ENCODE assay signal across 8 cellular contexts in genomic region chr22:19447388-19448075, GRCh38. TPM values are rescaled to one million over a fixed set of nuclear protein-coding genes. Genes with fewer than 3 reads are reported as not detected.
DNase-seq lines count a peak whose midpoint lies in the region; ATAC-seq, FAIRE-seq and TF ChIP-seq lines count a peak whose summit lies in the region.

TSS of gene C22orf39 (minus strand) at chr22:19447711. CDS start at chr22:19447688, 23 bp downstream.

- H3K27me3 Mint-ChIP-seq in CD8-positive, alpha-beta memory T cell: no peaks in the 10 kb centered on the region
- H3K27me3 Mint-ChIP-seq in memory B cell: no peaks in the 10 kb centered on the region

- peak within 1 kb of the TSS; percentile 82; the same call in 1 of the 2 replicates for H2BK12ac ChIP-seq in H1 (ENCODE audit: low read depth, low read length)

- peaks cover 35 to 52% (median 47%) of the 10 kb centered on the region in 3 donors for H3K4me1 Mint-ChIP-seq in CD8-positive, alpha-beta memory T cell
- peaks cover 24% of the 10 kb centered on the region for H3K4me1 Mint-ChIP-seq in memory B cell

- H3K4me3 ChIP-seq in CD8-positive, alpha-beta memory T cell (ENCODE audit: low read length): peak within 1 kb of the TSS; percentile 77
- peak within 1 kb of the TSS; percentile 81 to 96 (median 92) for H3K4me3 ChIP-seq in H1 (ENCODE audit: extremely low read depth in 1 of 4, insufficient read depth in 2 of 4, low read depth in 3 of 4, low read length in 4 of 4)

- H2AFZ ChIP-seq in H1 (ENCODE audit: low read length): peak within 1 kb of the TSS; percentile 98

- H3K23me2 ChIP-seq in H1 (ENCODE audit: low read depth, low read length): peaks cover 7% of the 10 kb centered on the region; the same call in 1 of the 2 replicates

- H4K20me1 ChIP-seq in H1 (replicated peaks in 1 of 2; ENCODE audit: control insufficient read depth in 1 of 2, insufficient read depth in 2 of 2, low read length in 2 of 2): peaks cover 18 to 34% of the 10 kb centered on the region in 2 experiments

- peaks cover under 1 to 54% (median 6%) of the 10 kb centered on the region in 3 donors for H3K36me3 Mint-ChIP-seq in CD8-positive, alpha-beta memory T cell
- no peaks in the 10 kb centered on the region for H3K36me3 Mint-ChIP-seq in memory B cell

- peak within 1 kb of the TSS; percentile 90 for H3K27ac ChIP-seq in CD8-positive, alpha-beta memory T cell (ENCODE audit: low read depth, low read length)
- H3K27ac ChIP-seq in H1 (ENCODE audit: low read depth, low read length): peak within 1 kb of the TSS; percentile 90

- TF ChIP-seq POLR2A in H1 (IDR thresholded peaks at IDR 0.05; ENCODE audit: control extremely low read depth in 1 of 2, low read depth in 2 of 2, low read length in 2 of 2): peak; percentile 77 to 87

- peak within 1 kb of the TSS; percentile 88 to 99 (median 96) for H3K9ac ChIP-seq in H1 (replicated peaks in 1 of 4; ENCODE audit: extremely low read depth in 1 of 4, low read depth in 3 of 4, low read length in 3 of 4)

- peak within 1 kb of the TSS; percentile 32 for H2BK15ac ChIP-seq in H1 (ENCODE audit: low read length)

- peak within 1 kb of the TSS; percentile 94; the same call in 1 of the 2 replicates for H4K8ac ChIP-seq in H1 (ENCODE audit: extremely low read depth, insufficient read depth, low read length)

- TF ChIP-seq RAD21 in H1 (IDR thresholded peaks at IDR 0.05 in 1 of 2, conservative IDR thresholded peaks at IDR 0.05 in 1 of 2; ENCODE audit: low read depth in 2 of 2, low read length in 2 of 2): no peak

- H3K18ac ChIP-seq in H1 (ENCODE audit: extremely low read depth, low read length): peak within 1 kb of the TSS; percentile 76

- peak within 1 kb of the TSS; percentile 90 for H2BK5ac ChIP-seq in H1 (ENCODE audit: low read depth, low read length)

- H2AK5ac ChIP-seq in H1 (ENCODE audit: low read depth, low read length): peak within 1 kb of the TSS; percentile 20; the same call in 1 of the 2 replicates

- H3K4ac ChIP-seq in H1 (replicated peaks; ENCODE audit: insufficient read length, low read depth, low read length): peak within 1 kb of the TSS; percentile 96

- FAIRE-seq in H1 (lab: Jason Lieb, UNC): no peak

- DNase-seq in CD8-positive, alpha-beta memory T cell: peak; percentile 80 to 92 (median 90)
- DNase-seq in HT-29 (ENCODE audit: low spot score) (peak; percentile 94), NOMO-1 (lab: John Stamatoyannopoulos, UW; ENCODE audit: unreplicated experiment in 2 of 2) (peak; percentile 92), H1 (ENCODE audit: low read depth in 1 of 2, low spot score in 2 of 2) (peak; percentile 79 to 92), memory B cell (ENCODE audit: low spot score in 2 of 2) (peak; percentile 75 to 87)
- DNase-seq in activated CD8-positive, alpha-beta memory T cell treated with anti-CD3 and anti-CD28 coated beads for 4 hours (ENCODE audit: low read depth in 2 of 2): peak; percentile 72 to 77
- DNase-seq in stimulated activated CD8-positive, alpha-beta memory T cell treated with anti-CD3 and anti-CD28 coated beads, Interleukin-12 subunit alpha, Interleukin-12 subunit beta, amount 100 ng/mL, for 24 hours (ENCODE audit: extremely low read depth): peak; percentile 58

- peak within 1 kb of the TSS; percentile 76 for H2BK120ac ChIP-seq in H1 (replicated peaks; ENCODE audit: low read depth, low read length)

- no peak within 1 kb of the TSS for H2BK20ac ChIP-seq in H1 (ENCODE audit: low read length)

- peak within 1 kb of the TSS; percentile 90 to 96 (median 94) for H3K4me3 Mint-ChIP-seq in CD8-positive, alpha-beta memory T cell
- peak within 1 kb of the TSS; percentile 96 for H3K4me3 Mint-ChIP-seq in memory B cell

- TF ChIP-seq CTCF in H1 (IDR thresholded peaks at IDR 0.05; ENCODE audit: control extremely low read depth in 1 of 3, insufficient read depth in 1 of 3, low read depth in 1 of 3, low read length in 3 of 3): no peak

- H3K23ac ChIP-seq in H1 (ENCODE audit: insufficient read length): no peak within 1 kb of the TSS

- H3K4me1 ChIP-seq in CD8-positive, alpha-beta memory T cell (ENCODE audit: insufficient read depth, low read length): peaks cover 31% of the 10 kb centered on the region
- peaks cover 0 to 8% (median 3%) of the 10 kb centered on the region in 4 experiments; a peak in 2 of 7 replicates for H3K4me1 ChIP-seq in H1 (replicated peaks in 1 of 4; ENCODE audit: control insufficient read depth in 3 of 4, insufficient read depth in 4 of 4, low read length in 3 of 4)

- H3K27ac Mint-ChIP-seq in CD8-positive, alpha-beta memory T cell: peak within 1 kb of the TSS; percentile 80 to 99 (median 98)
- peak within 1 kb of the TSS; percentile 96 for H3K27ac Mint-ChIP-seq in memory B cell

- peak within 1 kb of the TSS; percentile 85 to 99 for H3K4me2 ChIP-seq in H1 (ENCODE audit: insufficient read depth in 1 of 2, low read depth in 2 of 2, low read length in 2 of 2)

- H3K36me3 ChIP-seq in CD8-positive, alpha-beta memory T cell (ENCODE audit: insufficient read depth, low read length): peaks cover 29% of the 10 kb centered on the region
- H3K36me3 ChIP-seq in H1 (ENCODE audit: control insufficient read depth in 2 of 4, insufficient read depth in 4 of 4, low read length in 3 of 4): peaks cover 6 to 18% (median 12%) of the 10 kb centered on the region in 4 experiments; a peak in 7 of 8 replicates

- peaks cover 3 to 32% of the 10 kb centered on the region in 2 experiments; a peak in 3 of 4 replicates for H3K79me2 ChIP-seq in H1 (ENCODE audit: control insufficient read depth in 1 of 2, insufficient read depth in 2 of 2, low read length in 2 of 2)

- ATAC-seq in GM19468 (IDR thresholded peaks at IDR 0.05; ENCODE audit: extremely low read depth, unreplicated experiment) (peak; percentile 51), memory B cell (ENCODE audit: low read depth) (peak; percentile 83)

- H3K9me3 ChIP-seq in CD8-positive, alpha-beta memory T cell (ENCODE audit: low read length): no peaks in the 10 kb centered on the region
- H3K9me3 ChIP-seq in H1 (ENCODE audit: insufficient read depth in 2 of 2, low read depth in 1 of 2, low read length in 1 of 2): no peaks in the 10 kb centered on the region

- WGBS in H1 (ENCODE audit: extremely low coverage in 1 of 2, insufficient coverage in 1 of 2, insufficient read length in 1 of 2, insufficient replicate concordance in 2 of 2, low coverage in 1 of 2, low lambda C conversion rate in 2 of 2, missing lambda C conversion rate in 1 of 2), 2 experiments: 1% methylated on average over 62 of the region's 83 CpGs; no CpG with 5 or more reads in 1 of the 2 experiments

- no peaks in the 10 kb centered on the region for H3K27me3 ChIP-seq in CD8-positive, alpha-beta memory T cell (ENCODE audit: insufficient read depth, low read length, poor library complexity, severe bottlenecking)
- no peaks in the 10 kb centered on the region; a peak in 2 of 7 replicates for H3K27me3 ChIP-seq in H1 (replicated peaks in 1 of 4; ENCODE audit: control insufficient read depth in 3 of 4, extremely low read depth in 1 of 4, insufficient read depth in 3 of 4, low read length in 3 of 4)

- H3K79me1 ChIP-seq in H1 (ENCODE audit: low read depth, low read length): peaks cover 7% of the 10 kb centered on the region; the same call in 1 of the 2 replicates

- CTCF ChIA-PET in CD8-positive, alpha-beta memory T cell (lab: Charles Lee): interaction anchor here (1.4 to 2.2 kb wide), 2 partner anchors 14 to 27 kb away, joined by 3 to 6 read pairs; no protein-coding TSS in a partner anchor
- CTCF ChIA-PET in H1 (lab: Charles Lee; ENCODE audit: partially characterized antibody): interaction anchor here (0.6 to 1.8 kb wide), 3 partner anchors 27 to 182 kb away, joined by 3 to 4 read pairs (median 3); no protein-coding TSS in a partner anchor

- no peak for TF ChIP-seq EP300 in H1 (IDR thresholded peaks at IDR 0.05; ENCODE audit: borderline replicate concordance in 1 of 2, low read depth in 2 of 2, low read length in 2 of 2)

- no peaks in the 10 kb centered on the region for H3K9me3 Mint-ChIP-seq in CD8-positive, alpha-beta memory T cell
- no peaks in the 10 kb centered on the region for H3K9me3 Mint-ChIP-seq in memory B cell

- H4K5ac ChIP-seq in H1 (ENCODE audit: insufficient read length, low read depth, low read length): peak within 1 kb of the TSS; percentile 65

- POLR2A ChIA-PET in CD8-positive, alpha-beta memory T cell (lab: Charles Lee): interaction anchor here (1.6 to 2.4 kb wide), 2 partner anchors 16 to 32 kb away, joined by 11 to 24 read pairs; partner anchors contain the start of genes CDC45, HIRA, MRPL40 and UFD1
- POLR2A ChIA-PET in H1 (lab: Charles Lee; ENCODE audit: partially characterized antibody): interaction anchor here (0.9 to 6.7 kb wide), 20 partner anchors 8 to 325 kb away, joined by 3 to 127 read pairs (median 4); partner anchors contain the start of genes CDC45, CLTCL1, DGCR2 and HIRA

- H4K91ac ChIP-seq in H1 (replicated peaks; ENCODE audit: insufficient read length, low read length): peak within 1 kb of the TSS; percentile 63

- H3K56ac ChIP-seq in H1 (replicated peaks; ENCODE audit: insufficient read length, low read depth, low read length): peak within 1 kb of the TSS; percentile 83

- peak within 1 kb of the TSS; percentile 99 for H3K14ac ChIP-seq in H1 (ENCODE audit: insufficient read length)

TF ChIP-seq in H1, 55 proteins besides CTCF, POLR2A, EP300 and RAD21 (continues in another document):
- TF ChIP-seq HDAC6 (IDR thresholded peaks at IDR 0.05; ENCODE audit: low read depth, low read length) (no peak), PHF8 (conservative IDR thresholded peaks at IDR 0.05; ENCODE audit: low read depth, low read length) (peak; percentile 86), CBX8 (IDR thresholded peaks at IDR 0.05; ENCODE audit: borderline replicate concordance, low read depth, low read length) (no peak), CREB1 (IDR thresholded peaks at IDR 0.05) (peak; percentile 95), CTBP2 (IDR thresholded peaks at IDR 0.05; ENCODE audit: borderline replicate concordance, insufficient read depth, insufficient read length, low read length) (no peak), RXRA (IDR thresholded peaks at IDR 0.05; ENCODE audit: insufficient read depth, low read depth, low read length) (no peak), TBP (IDR thresholded peaks at IDR 0.05; ENCODE audit: low read depth, low read length) (peak; percentile 48; the same call in 1 of the 2 replicates), RBBP5 (IDR thresholded peaks at IDR 0.05; ENCODE audit: borderline replicate concordance, low read depth, low read length) (peak; percentile 66; the same call in 1 of the 2 replicates)

RNA-seq across cellular contexts. Expression of gene C22orf39, which starts in this region (rescaled TPM):
- 10 to 100 TPM; 24.4 to 27.7 TPM for total RNA-seq in CD8-positive, alpha-beta memory T cell
- polyA plus RNA-seq in CD8-positive, alpha-beta memory T cell: 59.9 TPM
- total RNA-seq in HT-29 (2014; rRNA removed; shearing (Covaris generic)): 43.6 and 58.4 TPM in 2 replicates
- total RNA-seq in H1 (2021; fragmentation: NEBNext Ultra II Directional; extraction: Animal tissue kit (Norgen Biotek cat#: 25700)): 22.7 and 28.2 TPM in 2 replicates
- polyA plus RNA-seq in H1 (2011; rRNA removed): 27.7 and 30.1 TPM in 2 replicates
- 30.9 TPM for polyA plus RNA-seq in H1 (2011; cell fraction: cytosol; rRNA removed)
- polyA plus RNA-seq in H1 (2011; cell fraction: nucleus; rRNA removed): 25.1 TPM
- 25.3 to 29.0 TPM (median 26.2 TPM) in 4 replicates for polyA plus RNA-seq in H1 (2012, experiment 1 of 2)
- 15.9 TPM for polyA plus RNA-seq in H1 (2012, experiment 2 of 2)
- 23.5 TPM for polyA plus RNA-seq in H1 (2013, experiment 1 of 2)
- 23.6 TPM for polyA plus RNA-seq in H1 (2013, experiment 2 of 2)
- polyA minus RNA-seq in H1 (2011; rRNA and poly(A)+ RNA removed): 46.6 and 48.7 TPM in 2 replicates
- 12.1 TPM for polyA minus RNA-seq in H1 (2011; cell fraction: cytosol; rRNA and poly(A)+ RNA removed)
- polyA minus RNA-seq in H1 (2011; cell fraction: nucleus; rRNA and poly(A)+ RNA removed): 28.4 TPM

Comparison
In these comparisons a context has a peak if more than half of its experiments do, and no peak if none do; other contexts are left out.
1. Peak in every context shown above with its lines: DNase-seq, ATAC-seq, H3K4me3 ChIP-seq and H3K27ac ChIP-seq.